In genomic region chr20:10271470-10272219, GRCh38 we compare ENCODE assay signal across 28 cellular contexts. TPM values are rescaled to one million over a fixed set of nuclear protein-coding genes. Genes with fewer than 3 reads are reported as not detected.
DNase-seq lines count a peak whose midpoint lies in the region; ATAC-seq lines count a peak whose summit lies in the region.
"Had no signal": no experiment of that assay in that cellular context is flagged by ENCODE, and none has a peak within 500 bp of the region (broad histone marks: within the 10 kb centered on the region; RNA-seq: fewer than 3 reads in every experiment).

No MANE protein-coding gene starts in this region.

- intact Hi-C loops in posterior cingulate gyrus (cut with DNase I): no loop called here

- H3K9me3 Mint-ChIP-seq in activated T-cell treated with anti-CD3 and anti-CD28 coated beads, Interleukin-2, amount 50 U/mL, for 72 hours: no peaks in the 10 kb centered on the region
- H3K9me3 Mint-ChIP-seq: activated naive CD4-positive, alpha-beta T cell treated with anti-CD3 and anti-CD28 coated beads, Interleukin-2, amount 50 U/mL, for 24 hours; activated T-helper 17 cell treated with anti-CD3 and anti-CD28 coated beads, Interleukin-2, amount 50 U/mL, for 72 hours; HFFc6; neural progenitor cell; stimulated activated naive CD8-positive, alpha-beta T cell treated with anti-CD3 and anti-CD28 coated beads, Interleukin-15, amount 100 ng/mL, for 72 hours; T-cell had no signal

- H3K36me3 Mint-ChIP-seq in activated T-cell treated with anti-CD3 and anti-CD28 coated beads, Interleukin-2, amount 50 U/mL, for 72 hours (ENCODE audit: insufficient read depth in 2 of 2): no peaks in the 10 kb centered on the region
- H3K36me3 Mint-ChIP-seq: activated naive CD4-positive, alpha-beta T cell treated with anti-CD3 and anti-CD28 coated beads, Interleukin-2, amount 50 U/mL, for 24 hours; IgD-negative memory B cell; neural progenitor cell; T-cell had no signal

- H3K27ac Mint-ChIP-seq in activated T-cell treated with anti-CD3 and anti-CD28 coated beads, Interleukin-2, amount 50 U/mL, for 72 hours: no peak overlapping the region
- H3K27ac Mint-ChIP-seq: activated naive CD4-positive, alpha-beta T cell treated with anti-CD3 and anti-CD28 coated beads, Interleukin-2, amount 50 U/mL, for 24 hours; activated T-helper 17 cell treated with anti-CD3 and anti-CD28 coated beads, Interleukin-2, amount 50 U/mL, for 72 hours; HFFc6; IgD-negative memory B cell; stimulated activated naive CD8-positive, alpha-beta T cell treated with anti-CD3 and anti-CD28 coated beads, Interleukin-15, amount 100 ng/mL, for 72 hours; T-cell had no signal

- no peak for ATAC-seq in HG02970 (IDR thresholded peaks at IDR 0.05; ENCODE audit: low FRiP score, unreplicated experiment)
- ATAC-seq in activated T-cell treated with anti-CD3 and anti-CD28 coated beads, Interleukin-2, amount 50 U/mL, for 72 hours (replicated peaks in 1 of 2): no peak
- ATAC-seq: activated T-helper 17 cell treated with anti-CD3 and anti-CD28 coated beads, Interleukin-2, amount 50 U/mL, for 72 hours; left cardiac atrium; stimulated activated naive CD8-positive, alpha-beta T cell treated with anti-CD3 and anti-CD28 coated beads, Interleukin-15, amount 100 ng/mL, for 72 hours; T-cell had no signal

- no peak overlapping the region for H3K4me3 Mint-ChIP-seq in activated T-cell treated with anti-CD3 and anti-CD28 coated beads, Interleukin-2, amount 50 U/mL, for 72 hours
- H3K4me3 Mint-ChIP-seq: activated naive CD4-positive, alpha-beta T cell treated with anti-CD3 and anti-CD28 coated beads, Interleukin-2, amount 50 U/mL, for 24 hours; activated T-helper 17 cell treated with anti-CD3 and anti-CD28 coated beads, Interleukin-2, amount 50 U/mL, for 72 hours; HFFc6; IgD-negative memory B cell; neural progenitor cell; stimulated activated naive CD8-positive, alpha-beta T cell treated with anti-CD3 and anti-CD28 coated beads, Interleukin-15, amount 100 ng/mL, for 72 hours; T-cell had no signal

- no peaks in the 10 kb centered on the region for H3K27me3 Mint-ChIP-seq in activated T-cell treated with anti-CD3 and anti-CD28 coated beads, Interleukin-2, amount 50 U/mL, for 72 hours (ENCODE audit: low read depth)
- H3K27me3 Mint-ChIP-seq: activated naive CD4-positive, alpha-beta T cell treated with anti-CD3 and anti-CD28 coated beads, Interleukin-2, amount 50 U/mL, for 24 hours had no signal

- peak; percentile 70 for DNase-seq in Ammon's horn (ENCODE audit: low spot score)
- DNase-seq in LHCN-M2 (ENCODE audit: low read depth): peak; percentile 61
- DNase-seq in fibroblast of peridontal ligament (ENCODE audit: extremely low read depth): peak; percentile 41
- DNase-seq in posterior cingulate gyrus: peak in 9 of 10 donors; percentile 29 to 92 (median 62)
- DNase-seq in T-helper 2 cell: no peak
- no peak for DNase-seq in activated T-cell treated with anti-CD3 and anti-CD28 coated beads, Interleukin-2, amount 50 U/mL, for 72 hours
- DNase-seq: ACHN; activated CD4-positive, CD25-positive, alpha-beta regulatory T cell; Calu3; colonic mucosa; effector memory CD4-positive, alpha-beta T cell; foreskin melanocyte; HFFc6; left cardiac atrium; mammary epithelial cell; NCI-H1048; NCI-H1694 treated with DMSO at 0.1 percent for 48 hours; NCI-H2227 treated with DMSO at 0.1 percent for 48 hours; NCI-H69; RPMI8226; stimulated activated naive CD8-positive, alpha-beta T cell treated with anti-CD3 and anti-CD28 coated beads, Interleukin-15, amount 100 ng/mL, for 72 hours; T-cell; thyroid gland had no signal

- H3K4me1 Mint-ChIP-seq in activated T-cell treated with anti-CD3 and anti-CD28 coated beads, Interleukin-2, amount 50 U/mL, for 72 hours (ENCODE audit: low read depth): no peaks in the 10 kb centered on the region
- H3K4me1 Mint-ChIP-seq: activated naive CD4-positive, alpha-beta T cell treated with anti-CD3 and anti-CD28 coated beads, Interleukin-2, amount 50 U/mL, for 24 hours; activated T-helper 17 cell treated with anti-CD3 and anti-CD28 coated beads, Interleukin-2, amount 50 U/mL, for 72 hours; IgD-negative memory B cell; stimulated activated naive CD8-positive, alpha-beta T cell treated with anti-CD3 and anti-CD28 coated beads, Interleukin-15, amount 100 ng/mL, for 72 hours; T-cell had no signal

RNA-seq across cellular contexts. Expression of gene SNAP25, which starts 53.0 kb away (rescaled TPM):
- 0.58 and 1.1 TPM in 2 replicates for total RNA-seq in LHCN-M2 (2014; rRNA removed)
- 0.06 TPM for polyA plus RNA-seq in LHCN-M2 (2012)
- 1 to 10 TPM; 5.6 to 6.9 TPM for total RNA-seq in activated T-cell treated with anti-CD3 and anti-CD28 coated beads, Interleukin-2, amount 50 U/mL, for 72 hours
- total RNA-seq: mammary epithelial cell had no signal
- polyA plus RNA-seq: IgD-negative memory B cell, mammary epithelial cell had no signal

Comparison
In these comparisons a context has a peak if more than half of its experiments do, and no peak if none do; other contexts are left out.
1. DNase-seq: peak in Ammon's horn (single experiment), LHCN-M2 (single experiment), fibroblast of peridontal ligament (single experiment) and posterior cingulate gyrus (9 of 10); none in T-helper 2 cell (0 of 5) and activated T-cell treated with anti-CD3 and anti-CD28 coated beads, Interleukin-2, amount 50 U/mL, for 72 hours (0 of 2).